Comparison of ENCODE assay signal across 1 cellular context in genomic region chr11:100863080-100863581, GRCh38.
TF ChIP-seq lines count a peak whose summit lies in the region.

No MANE protein-coding gene starts in this region.

TF ChIP-seq in K562, 482 proteins besides CTCF, POLR2A, EP300 and RAD21 (continued from another document and continues in another):
- TF ChIP-seq CREB5 (CRISPR knock-in tag; IDR thresholded peaks at IDR 0.05) (no peak), EZH2 (IDR thresholded peaks at IDR 0.05; ENCODE audit: borderline replicate concordance, low read depth, low read length) (no peak), ARID2 (IDR thresholded peaks at IDR 0.05) (no peak), TCF7 (IDR thresholded peaks at IDR 0.05; ENCODE audit: borderline replicate concordance) (peak; percentile 20; the same call in 1 of the 2 replicates), POLR3G (IDR thresholded peaks at IDR 0.05; ENCODE audit: extremely low read depth, insufficient read length, insufficient replicate concordance) (no peak), ZNF354B (CRISPR knock-in tag; IDR thresholded peaks at IDR 0.05) (no peak), MAFF (IDR thresholded peaks at IDR 0.05; ENCODE audit: low read length) (peak; percentile 90), NFYB (IDR thresholded peaks at IDR 0.05; ENCODE audit: extremely low read depth, insufficient read length) (no peak), ZBTB8A (IDR thresholded peaks at IDR 0.05; ENCODE audit: partially characterized antibody) (no peak), POLR3A (IDR thresholded peaks at IDR 0.05; ENCODE audit: borderline replicate concordance, extremely low read depth, insufficient read depth, insufficient read length) (no peak), ZNF764 (CRISPR knock-in tag; IDR thresholded peaks at IDR 0.05; ENCODE audit: low read depth) (no peak), ZNF280B (CRISPR knock-in tag; IDR thresholded peaks at IDR 0.05) (no peak), STAG1 (CRISPR knock-in tag; IDR thresholded peaks at IDR 0.05; ENCODE audit: borderline replicate concordance) (no peak), MYNN (IDR thresholded peaks at IDR 0.05) (no peak), MYNN (CRISPR knock-in tag; IDR thresholded peaks at IDR 0.05) (no peak), E2F6 (IDR thresholded peaks at IDR 0.05; ENCODE audit: borderline replicate concordance in 1 of 2, extremely low read depth in 1 of 2, insufficient read depth in 1 of 2, insufficient read length in 1 of 2, low read depth in 1 of 2, low read length in 1 of 2, poor library complexity in 1 of 2, severe bottlenecking in 1 of 2) (no peak), MAFK (IDR thresholded peaks at IDR 0.05; ENCODE audit: low read length) (peak; percentile 90), PHTF2 (CRISPR knock-in tag; IDR thresholded peaks at IDR 0.05) (no peak), SMAD2 (IDR thresholded peaks at IDR 0.05; ENCODE audit: low read depth, low read length) (no peak), ZNF436 (CRISPR knock-in tag; IDR thresholded peaks at IDR 0.05) (no peak), ARID3A (IDR thresholded peaks at IDR 0.05; ENCODE audit: borderline replicate concordance, low read depth, low read length) (peak; percentile 51; the same call in 1 of the 2 replicates), CHCHD3 (CRISPR knock-in tag; IDR thresholded peaks at IDR 0.05) (no peak), CHD7 (IDR thresholded peaks at IDR 0.05; ENCODE audit: low read depth, low read length) (no peak), ERF (CRISPR knock-in tag; IDR thresholded peaks at IDR 0.05) (no peak), ARID4B (CRISPR knock-in tag; IDR thresholded peaks at IDR 0.05) (no peak), ZBTB12 (CRISPR knock-in tag; IDR thresholded peaks at IDR 0.05) (no peak), HDAC6 (IDR thresholded peaks at IDR 0.05; ENCODE audit: low read depth, low read length) (no peak), ZNF134 (CRISPR knock-in tag; conservative IDR thresholded peaks at IDR 0.05) (no peak), SNIP1 (IDR thresholded peaks at IDR 0.05; ENCODE audit: low read depth) (no peak), SRSF3 (IDR thresholded peaks at IDR 0.05; ENCODE audit: insufficient read depth, low read length) (no peak), ZFX (CRISPR knock-in tag; IDR thresholded peaks at IDR 0.05) (no peak), DDX20 (tag; IDR thresholded peaks at IDR 0.05; ENCODE audit: low read depth) (no peak), POLR2AphosphoS2 (IDR thresholded peaks at IDR 0.05; ENCODE audit: low read length) (no peak), SUPT5H (IDR thresholded peaks at IDR 0.05) (no peak), ARID1B (IDR thresholded peaks at IDR 0.05) (peak; percentile 92), ATF1 (CRISPR knock-in tag; IDR thresholded peaks at IDR 0.05) (no peak), ATF1 (tag; IDR thresholded peaks at IDR 0.05) (0 out of 2 replicates have a peak, but pooled peaks have one; percentile 22), ZNF740 (CRISPR knock-in tag; IDR thresholded peaks at IDR 0.05) (no peak), ZNF740 (tag; IDR thresholded peaks at IDR 0.05) (no peak)
